20 cellular contexts compared by ENCODE assay signal in the genomic region with DNA sequence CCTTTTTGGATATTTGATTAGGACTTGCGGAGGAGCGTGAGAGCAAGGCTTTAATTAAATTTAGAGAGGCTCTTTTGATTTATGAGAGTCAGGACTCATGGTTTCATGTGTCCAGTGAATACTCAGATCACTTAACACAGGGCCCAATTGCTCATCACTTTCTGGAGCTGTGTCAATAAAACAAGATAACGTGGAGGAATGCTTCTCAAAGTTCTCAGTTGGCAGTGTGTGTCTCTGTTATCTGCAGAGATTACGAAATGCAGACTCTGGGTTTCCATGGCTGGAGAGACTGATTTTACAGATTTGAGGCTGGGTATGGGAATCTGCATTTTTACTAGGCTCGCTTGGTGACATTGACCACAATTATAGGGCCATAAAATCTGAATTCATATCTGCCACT.
DNase-seq lines count a peak whose midpoint lies in the region; ATAC-seq and TF ChIP-seq lines count a peak whose summit lies in the region.
"Had no signal": no experiment of that assay in that cellular context is flagged by ENCODE, and none has a peak within 500 bp of the region (broad histone marks: within the 10 kb centered on the region; RNA-seq: fewer than 3 reads in every experiment).

No MANE protein-coding gene starts in this region.

- POLR2A ChIA-PET in SK-N-SH (lab: Yijun Ruan, JAX) = no interaction called here

- H4K20me1 ChIP-seq in SK-N-SH (ENCODE audit: insufficient read depth) = no peaks in the 10 kb centered on the region
- H4K20me1 ChIP-seq in GM23338 (replicated peaks; ENCODE audit: insufficient read depth) = no peaks in the 10 kb centered on the region
- H4K20me1 ChIP-seq: BLaER1 treated with 17β-estradiol and CSF1 and Interleukin-3, amounts not matched to agents 10 nM and 100 nM had no signal

- no peak overlapping the region for H3K4me2 ChIP-seq in SK-N-SH
- H3K4me2 ChIP-seq in GM23338 = no peak overlapping the region
- H3K4me2 ChIP-seq: BLaER1 treated with 17β-estradiol and CSF1 and Interleukin-3, amounts not matched to agents 10 nM and 100 nM; KMS-11 had no signal

- H3K79me2 ChIP-seq in SK-N-SH (ENCODE audit: insufficient read depth) (no peaks in the 10 kb centered on the region), GM23338 (replicated peaks; ENCODE audit: insufficient read depth) (no peaks in the 10 kb centered on the region)

- TF ChIP-seq CTCF in SK-N-SH (IDR thresholded peaks at IDR 0.05) = no peak
- no peak for TF ChIP-seq CTCF in fibroblast of pulmonary artery (IDR thresholded peaks at IDR 0.05; ENCODE audit: low read length, missing control alignments)
- no peak for TF ChIP-seq CTCF in right lobe of liver (IDR thresholded peaks at IDR 0.05)
- TF ChIP-seq CTCF in GM23338 (conservative IDR thresholded peaks at IDR 0.05; ENCODE audit: low read depth in 2 of 2) = no peak

- H3K27ac Mint-ChIP-seq in GM23338 = no peak overlapping the region
- H3K27ac Mint-ChIP-seq: CD8-positive, alpha-beta memory T cell had no signal

- H3K4me3 Mint-ChIP-seq in GM23338 = no peak overlapping the region
- H3K4me3 Mint-ChIP-seq: CD8-positive, alpha-beta memory T cell had no signal

- H3K9me2 ChIP-seq in SK-N-SH (no peaks in the 10 kb centered on the region), GM23338 (ENCODE audit: insufficient read depth) (no peaks in the 10 kb centered on the region)

- H3K9me3 ChIP-seq in SK-N-SH = no peaks in the 10 kb centered on the region
- H3K9me3 ChIP-seq in right lobe of liver = no peaks in the 10 kb centered on the region
- H3K9me3 ChIP-seq: BLaER1 treated with 17β-estradiol and CSF1 and Interleukin-3, amounts not matched to agents 10 nM and 100 nM had no signal

- H3K4me3 ChIP-seq in SK-N-SH (ENCODE audit: low read depth in 2 of 2, low read length in 1 of 2) = no peak overlapping the region
- no peak overlapping the region for H3K4me3 ChIP-seq in fibroblast of pulmonary artery (replicated peaks; ENCODE audit: low read depth, low read length)
- no peak overlapping the region for H3K4me3 ChIP-seq in right lobe of liver
- no peak overlapping the region for H3K4me3 ChIP-seq in GM23338
- H3K4me3 ChIP-seq: BLaER1 treated with 17β-estradiol and CSF1 and Interleukin-3, amounts not matched to agents 10 nM and 100 nM; GM12878 had no signal

- no peak for TF ChIP-seq EP300 in SK-N-SH (IDR thresholded peaks at IDR 0.05; ENCODE audit: borderline replicate concordance in 1 of 2, low read depth in 1 of 2, low read length in 1 of 2)

- CTCF ChIA-PET in SK-N-SH (lab: Yijun Ruan, JAX) = interaction anchor here (1.6 kb wide), 1 partner anchor 336 kb away, joined by 3 read pairs; a partner anchor contains a TSS

- H3K4me1 Mint-ChIP-seq in GM23338 = peaks cover 2% of the 10 kb centered on the region; the same call in 2 of the 3 replicates
- H3K4me1 Mint-ChIP-seq: CD8-positive, alpha-beta memory T cell had no signal

- H2AFZ ChIP-seq in SK-N-SH (ENCODE audit: low read depth) = no peak overlapping the region
- H2AFZ ChIP-seq in GM23338 = no peak overlapping the region

- H3K4me1 ChIP-seq in SK-N-SH (ENCODE audit: control insufficient read depth in 1 of 2, insufficient read depth in 2 of 2, low read depth in 1 of 2, low read length in 1 of 2) = no peaks in the 10 kb centered on the region
- no peaks in the 10 kb centered on the region for H3K4me1 ChIP-seq in right lobe of liver
- no peaks in the 10 kb centered on the region for H3K4me1 ChIP-seq in GM23338 (ENCODE audit: insufficient read depth)
- H3K4me1 ChIP-seq: BLaER1 treated with 17β-estradiol and CSF1 and Interleukin-3, amounts not matched to agents 10 nM and 100 nM had no signal

- H3K9me3 Mint-ChIP-seq in GM23338 = no peaks in the 10 kb centered on the region

- TF ChIP-seq POLR2A in right lobe of liver (IDR thresholded peaks at IDR 0.05) = no peak

- DNase-seq in SK-N-SH = no peak
- DNase-seq in fibroblast of pulmonary artery (ENCODE audit: low read depth) = peak; percentile 1
- no peak for DNase-seq in right lobe of liver
- no peak for DNase-seq in NCI-H2107 treated with DMSO at 0.1 percent for 48 hours (lab: John Stamatoyannopoulos, UW; ENCODE audit: unreplicated experiment)
- DNase-seq in stimulated activated naive CD4-positive, alpha-beta T cell (lab: John Stamatoyannopoulos, UW) = no peak
- DNase-seq in GM23338 (ENCODE audit: low spot score) = no peak
- DNase-seq: CD8-positive, alpha-beta memory T cell; DMS79 treated with DMSO at 0.1 percent for 48 hours; GDM1; NCI-H1436; NCI-H2029; NCI-H2227 treated with DMSO at 0.1 percent for 48 hours; NCI-H526 treated with DMSO at 0.1 percent for 48 hours; RPMI8226; SIG-M5 had no signal

- 68% methylated on average over 5 of the region's 5 CpGs for WGBS in SK-N-SH (ENCODE audit: low lambda C conversion rate)
- 57% methylated on average over 5 of the region's 5 CpGs for WGBS in right lobe of liver (ENCODE audit: insufficient coverage, low coverage, low lambda C conversion rate, missing lambda C conversion rate)

- intact Hi-C loops in right lobe of liver (cut with DNase I) = no loop called here

- no peak overlapping the region for H3K9ac ChIP-seq in SK-N-SH
- H3K9ac ChIP-seq: BLaER1 treated with 17β-estradiol and CSF1 and Interleukin-3, amounts not matched to agents 10 nM and 100 nM; KMS-11 had no signal

- ATAC-seq in SK-N-SH treated with all-trans-retinoic acid at 6 μM for 48 hours (no peak), right lobe of liver (peak in 3 of 4 donors; percentile 58 to 94 (median 84)), GM19397 (IDR thresholded peaks at IDR 0.05; ENCODE audit: unreplicated experiment) (no peak), GM23338 (no peak)
- ATAC-seq: GM12878 had no signal

- no peak overlapping the region for H3K27ac ChIP-seq in SK-N-SH (ENCODE audit: low read depth in 2 of 2, low read length in 1 of 2)
- no peak overlapping the region for H3K27ac ChIP-seq in right lobe of liver
- H3K27ac ChIP-seq in GM23338 (ENCODE audit: low read depth) = no peak overlapping the region
- H3K27ac ChIP-seq: BLaER1 treated with 17β-estradiol and CSF1 and Interleukin-3, amounts not matched to agents 10 nM and 100 nM; KMS-11 had no signal

- H3K36me3 ChIP-seq in SK-N-SH (replicated peaks in 1 of 2; ENCODE audit: control insufficient read depth in 1 of 2, insufficient read depth in 2 of 2, low read length in 1 of 2) (no peaks in the 10 kb centered on the region), right lobe of liver (no peaks in the 10 kb centered on the region), GM23338 (ENCODE audit: insufficient read depth) (no peaks in the 10 kb centered on the region)
- H3K36me3 ChIP-seq: BLaER1 treated with 17β-estradiol and CSF1 and Interleukin-3, amounts not matched to agents 10 nM and 100 nM had no signal

- H3K36me3 Mint-ChIP-seq in GM23338 (ENCODE audit: low read depth) = no peaks in the 10 kb centered on the region; the same call in 2 of the 3 replicates
- H3K36me3 Mint-ChIP-seq: CD8-positive, alpha-beta memory T cell had no signal

- H3K27me3 Mint-ChIP-seq in GM23338 (ENCODE audit: insufficient read depth, low read depth, poor library complexity) = peaks cover 1% of the 10 kb centered on the region

- H3F3A ChIP-seq in SK-N-SH (replicated peaks; ENCODE audit: insufficient read depth) (no peaks in the 10 kb centered on the region), GM23338 (replicated peaks; ENCODE audit: low read depth) (no peaks in the 10 kb centered on the region)

- no peaks in the 10 kb centered on the region for H3K27me3 ChIP-seq in SK-N-SH (ENCODE audit: insufficient read depth)
- no peaks in the 10 kb centered on the region for H3K27me3 ChIP-seq in right lobe of liver
- no peaks in the 10 kb centered on the region for H3K27me3 ChIP-seq in GM23338 (ENCODE audit: insufficient read depth)
- H3K27me3 ChIP-seq: BLaER1 treated with 17β-estradiol and CSF1 and Interleukin-3, amounts not matched to agents 10 nM and 100 nM had no signal

- TF ChIP-seq RAD21 in SK-N-SH (IDR thresholded peaks at IDR 0.05; ENCODE audit: low read length) = no peak

TF ChIP-seq in SK-N-SH treated with all-trans-retinoic acid at 6 μM for 48 hours, 23 proteins besides CTCF, POLR2A, EP300 and RAD21 (continues in another document):
- TF ChIP-seq ISL1 (CRISPR knock-in tag; IDR thresholded peaks at IDR 0.05) (peak; percentile 93), TOX (CRISPR knock-in tag; IDR thresholded peaks at IDR 0.05; ENCODE audit: borderline replicate concordance) (no peak)

TF ChIP-seq in SK-N-SH, 30 proteins besides CTCF, POLR2A, EP300 and RAD21 (continues in another document):
- TF ChIP-seq MEF2A (IDR thresholded peaks at IDR 0.05; ENCODE audit: borderline replicate concordance, low read depth) = no peak
- TF ChIP-seq, protein P1, sequence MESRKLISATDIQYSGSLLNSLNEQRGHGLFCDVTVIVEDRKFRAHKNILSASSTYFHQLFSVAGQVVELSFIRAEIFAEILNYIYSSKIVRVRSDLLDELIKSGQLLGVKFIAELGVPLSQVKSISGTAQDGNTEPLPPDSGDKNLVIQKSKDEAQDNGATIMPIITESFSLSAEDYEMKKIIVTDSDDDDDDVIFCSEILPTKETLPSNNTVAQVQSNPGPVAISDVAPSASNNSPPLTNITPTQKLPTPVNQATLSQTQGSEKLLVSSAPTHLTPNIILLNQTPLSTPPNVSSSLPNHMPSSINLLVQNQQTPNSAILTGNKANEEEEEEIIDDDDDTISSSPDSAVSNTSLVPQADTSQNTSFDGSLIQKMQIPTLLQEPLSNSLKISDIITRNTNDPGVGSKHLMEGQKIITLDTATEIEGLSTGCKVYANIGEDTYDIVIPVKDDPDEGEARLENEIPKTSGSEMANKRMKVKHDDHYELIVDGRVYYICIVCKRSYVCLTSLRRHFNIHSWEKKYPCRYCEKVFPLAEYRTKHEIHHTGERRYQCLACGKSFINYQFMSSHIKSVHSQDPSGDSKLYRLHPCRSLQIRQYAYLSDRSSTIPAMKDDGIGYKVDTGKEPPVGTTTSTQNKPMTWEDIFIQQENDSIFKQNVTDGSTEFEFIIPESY (IDR thresholded peaks at IDR 0.05; ENCODE audit: borderline replicate concordance, low read depth) = no peak

TF ChIP-seq in GM23338, 12 proteins besides CTCF, POLR2A, EP300 and RAD21 (continues in another document):
- no peak for TF ChIP-seq CREB1 (CRISPR knock-in tag; IDR thresholded peaks at IDR 0.05; ENCODE audit: low read depth)

Comparison
In these comparisons a context has a peak if more than half of its experiments do, and no peak if none do; other contexts are left out.
1. ATAC-seq: peak in right lobe of liver (3 of 4); none in SK-N-SH treated with all-trans-retinoic acid at 6 μM for 48 hours (single experiment), GM19397 (single experiment) and GM23338 (single experiment).